ENCODE assay signal across 1 cellular context in genomic region chrX:152930516-152930915, GRCh38.
TF ChIP-seq lines count a peak whose summit lies in the region.

No MANE protein-coding gene starts in this region.

TF ChIP-seq in HepG2, 621 proteins besides CTCF, POLR2A, EP300 and RAD21 (continued from another document):
- no peak for TF ChIP-seq HNF1A (IDR thresholded peaks at IDR 0.05; ENCODE audit: low read depth)
- TF ChIP-seq HNF1A (CRISPR knock-in tag; IDR thresholded peaks at IDR 0.05; ENCODE audit: borderline replicate concordance) = no peak
- no peak for TF ChIP-seq PCBP2 (optimal IDR thresholded peaks at IDR 0.05; ENCODE audit: low read depth, low read length, poor library complexity, severe bottlenecking)
- no peak for TF ChIP-seq SP140L (CRISPR knock-in tag; IDR thresholded peaks at IDR 0.05; ENCODE audit: borderline replicate concordance)
- TF ChIP-seq RAD51 (IDR thresholded peaks at IDR 0.05; ENCODE audit: borderline replicate concordance) = no peak
- TF ChIP-seq, protein P1, sequence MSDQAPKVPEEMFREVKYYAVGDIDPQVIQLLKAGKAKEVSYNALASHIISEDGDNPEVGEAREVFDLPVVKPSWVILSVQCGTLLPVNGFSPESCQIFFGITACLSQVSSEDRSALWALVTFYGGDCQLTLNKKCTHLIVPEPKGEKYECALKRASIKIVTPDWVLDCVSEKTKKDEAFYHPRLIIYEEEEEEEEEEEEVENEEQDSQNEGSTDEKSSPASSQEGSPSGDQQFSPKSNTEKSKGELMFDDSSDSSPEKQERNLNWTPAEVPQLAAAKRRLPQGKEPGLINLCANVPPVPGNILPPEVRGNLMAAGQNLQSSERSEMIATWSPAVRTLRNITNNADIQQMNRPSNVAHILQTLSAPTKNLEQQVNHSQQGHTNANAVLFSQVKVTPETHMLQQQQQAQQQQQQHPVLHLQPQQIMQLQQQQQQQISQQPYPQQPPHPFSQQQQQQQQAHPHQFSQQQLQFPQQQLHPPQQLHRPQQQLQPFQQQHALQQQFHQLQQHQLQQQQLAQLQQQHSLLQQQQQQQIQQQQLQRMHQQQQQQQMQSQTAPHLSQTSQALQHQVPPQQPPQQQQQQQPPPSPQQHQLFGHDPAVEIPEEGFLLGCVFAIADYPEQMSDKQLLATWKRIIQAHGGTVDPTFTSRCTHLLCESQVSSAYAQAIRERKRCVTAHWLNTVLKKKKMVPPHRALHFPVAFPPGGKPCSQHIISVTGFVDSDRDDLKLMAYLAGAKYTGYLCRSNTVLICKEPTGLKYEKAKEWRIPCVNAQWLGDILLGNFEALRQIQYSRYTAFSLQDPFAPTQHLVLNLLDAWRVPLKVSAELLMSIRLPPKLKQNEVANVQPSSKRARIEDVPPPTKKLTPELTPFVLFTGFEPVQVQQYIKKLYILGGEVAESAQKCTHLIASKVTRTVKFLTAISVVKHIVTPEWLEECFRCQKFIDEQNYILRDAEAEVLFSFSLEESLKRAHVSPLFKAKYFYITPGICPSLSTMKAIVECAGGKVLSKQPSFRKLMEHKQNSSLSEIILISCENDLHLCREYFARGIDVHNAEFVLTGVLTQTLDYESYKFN (CRISPR knock-in tag; conservative IDR thresholded peaks at IDR 0.05) = no peak
- no peak for TF ChIP-seq ZNF343 (CRISPR knock-in tag; IDR thresholded peaks at IDR 0.05)
- TF ChIP-seq ZKSCAN8 (CRISPR knock-in tag; IDR thresholded peaks at IDR 0.05; ENCODE audit: borderline replicate concordance) = no peak
- TF ChIP-seq JUND (CRISPR knock-in tag; IDR thresholded peaks at IDR 0.05) = no peak
